In genomic region chr10:69687396-69687795, GRCh38 we compare ENCODE assay signal across 18 cellular contexts. TPM values are rescaled to one million over a fixed set of nuclear protein-coding genes. Genes with fewer than 3 reads are reported as not detected.
DNase-seq lines count a peak whose midpoint lies in the region; ATAC-seq and TF ChIP-seq lines count a peak whose summit lies in the region.
"Had no signal": no experiment of that assay in that cellular context is flagged by ENCODE, and none has a peak within 500 bp of the region (broad histone marks: within the 10 kb centered on the region; RNA-seq: fewer than 3 reads in every experiment).

No MANE protein-coding gene starts in this region.

- H3K27ac Mint-ChIP-seq in chondrocyte (ENCODE audit: unreplicated experiment) (peak overlapping the region; percentile 96), nephron progenitor cell (peak overlapping the region; percentile 58), type B pancreatic cell (peak overlapping the region; percentile 24)
- no peak overlapping the region for H3K27ac Mint-ChIP-seq in activated CD4-positive, alpha-beta T cell treated with anti-CD3 and anti-CD28 coated beads, Interleukin-2, amount 10 ng/mL, durations not matched to agents 7 days and 5 days
- H3K27ac Mint-ChIP-seq: B cell; CD4-positive, CD25-positive, alpha-beta regulatory T cell; CD8-positive, alpha-beta memory T cell; HFFc6 had no signal

- H3K27ac ChIP-seq in C4-2B: peak overlapping the region; percentile 75
- H3K27ac ChIP-seq: BLaER1 treated with 17β-estradiol and CSF1 and Interleukin-3, amounts not matched to agents 10 nM and 100 nM had no signal

- no peak for ATAC-seq in HG02840 (IDR thresholded peaks at IDR 0.05; ENCODE audit: low FRiP score, unreplicated experiment)
- ATAC-seq: HCT116 had no signal

- POLR2A ChIA-PET in activated CD4-positive, alpha-beta T cell treated with anti-CD3 and anti-CD28 coated beads, Interleukin-2, amount 10 ng/mL, durations not matched to agents 7 days and 5 days (lab: Charles Lee): no interaction called here

- H3K4me1 Mint-ChIP-seq in chondrocyte (ENCODE audit: low read depth): peaks cover 54% of the 10 kb centered on the region
- H3K4me1 Mint-ChIP-seq in nephron progenitor cell: peaks cover 53% of the 10 kb centered on the region
- H3K4me1 Mint-ChIP-seq in type B pancreatic cell (ENCODE audit: unreplicated experiment): peaks cover 38% of the 10 kb centered on the region
- no peaks in the 10 kb centered on the region for H3K4me1 Mint-ChIP-seq in activated CD4-positive, alpha-beta T cell treated with anti-CD3 and anti-CD28 coated beads, Interleukin-2, amount 10 ng/mL, durations not matched to agents 7 days and 5 days
- H3K4me1 Mint-ChIP-seq: B cell; CD4-positive, CD25-positive, alpha-beta regulatory T cell; CD8-positive, alpha-beta memory T cell had no signal

- H3K4me3 Mint-ChIP-seq in chondrocyte (ENCODE audit: unreplicated experiment) (no peak overlapping the region), nephron progenitor cell (no peak overlapping the region), type B pancreatic cell (no peak overlapping the region)
- H3K4me3 Mint-ChIP-seq in activated CD4-positive, alpha-beta T cell treated with anti-CD3 and anti-CD28 coated beads, Interleukin-2, amount 10 ng/mL, durations not matched to agents 7 days and 5 days: no peak overlapping the region
- H3K4me3 Mint-ChIP-seq: B cell; CD4-positive, CD25-positive, alpha-beta regulatory T cell; CD8-positive, alpha-beta memory T cell; HFFc6 had no signal

- H3K36me3 Mint-ChIP-seq in chondrocyte (ENCODE audit: low read depth) (no peaks in the 10 kb centered on the region), nephron progenitor cell (ENCODE audit: low read depth) (no peaks in the 10 kb centered on the region), type B pancreatic cell (no peaks in the 10 kb centered on the region)
- no peaks in the 10 kb centered on the region for H3K36me3 Mint-ChIP-seq in activated CD4-positive, alpha-beta T cell treated with anti-CD3 and anti-CD28 coated beads, Interleukin-2, amount 10 ng/mL, durations not matched to agents 7 days and 5 days (ENCODE audit: low read depth)
- H3K36me3 Mint-ChIP-seq: CD4-positive, CD25-positive, alpha-beta regulatory T cell; CD8-positive, alpha-beta memory T cell had no signal

- H3K27me3 Mint-ChIP-seq in chondrocyte (ENCODE audit: low read depth) (no peaks in the 10 kb centered on the region), nephron progenitor cell (ENCODE audit: low read depth, poor library complexity) (peaks cover 22% of the 10 kb centered on the region), type B pancreatic cell (peaks cover 7% of the 10 kb centered on the region)
- peaks cover 8% of the 10 kb centered on the region for H3K27me3 Mint-ChIP-seq in activated CD4-positive, alpha-beta T cell treated with anti-CD3 and anti-CD28 coated beads, Interleukin-2, amount 10 ng/mL, durations not matched to agents 7 days and 5 days

- TF ChIP-seq CTCF in C4-2B (conservative IDR thresholded peaks at IDR 0.05) (no peak), chondrocyte (IDR thresholded peaks at IDR 0.05) (no peak), nephron progenitor cell (IDR thresholded peaks at IDR 0.05) (no peak), type B pancreatic cell (conservative IDR thresholded peaks at IDR 0.05) (no peak)

- DNase-seq in chondrocyte (ENCODE audit: low spot score): no peak
- no peak for DNase-seq in nephron progenitor cell
- DNase-seq in type B pancreatic cell (ENCODE audit: extremely low spot score, unreplicated experiment): no peak
- DNase-seq in activated CD4-positive, alpha-beta T cell treated with anti-CD3 and anti-CD28 coated beads, Interleukin-2, amount 10 ng/mL, durations not matched to agents 7 days and 5 days: no peak
- no peak for DNase-seq in foreskin melanocyte
- DNase-seq: CD4-positive, CD25-positive, alpha-beta regulatory T cell; CD8-positive, alpha-beta memory T cell; COR-L47; GDM1; GOT3; H7; HFFc6; IMR-90 had no signal

- CTCF ChIA-PET in activated CD4-positive, alpha-beta T cell treated with anti-CD3 and anti-CD28 coated beads, Interleukin-2, amount 10 ng/mL, durations not matched to agents 7 days and 5 days (lab: Charles Lee): interaction anchor here (1.8 kb wide), 1 partner anchor 26 kb away, joined by 4 read pairs; no protein-coding TSS in a partner anchor

- no peaks in the 10 kb centered on the region for H3K9me3 Mint-ChIP-seq in chondrocyte (ENCODE audit: low read depth)
- no peaks in the 10 kb centered on the region for H3K9me3 Mint-ChIP-seq in nephron progenitor cell
- peaks cover 4% of the 10 kb centered on the region for H3K9me3 Mint-ChIP-seq in type B pancreatic cell
- no peaks in the 10 kb centered on the region for H3K9me3 Mint-ChIP-seq in activated CD4-positive, alpha-beta T cell treated with anti-CD3 and anti-CD28 coated beads, Interleukin-2, amount 10 ng/mL, durations not matched to agents 7 days and 5 days
- H3K9me3 Mint-ChIP-seq: CD8-positive, alpha-beta memory T cell; HFFc6 had no signal

RNA-seq across cellular contexts. Expression of gene FAM241B, which starts 57.3 kb away (rescaled TPM):
- total RNA-seq in chondrocyte: 5.0 to 13.7 TPM (median 9.7 TPM) in 3 replicates
- 8.8 and 9.8 TPM in 2 replicates for total RNA-seq in type B pancreatic cell (ENCODE audit: low replicate concordance)
- 1 to 10 TPM; 3.4 to 4.2 TPM for total RNA-seq in activated CD4-positive, alpha-beta T cell treated with anti-CD3 and anti-CD28 coated beads, Interleukin-2, amount 10 ng/mL, durations not matched to agents 7 days and 5 days
